16 cellular contexts compared by ENCODE assay signal in genomic region chr1:232568331-232568852, GRCh38.
A peak's percentile ranks its signal among the peaks of the same experiment; 100 is the strongest.
DNase-seq lines count a peak whose midpoint lies in the region; ATAC-seq, FAIRE-seq and TF ChIP-seq lines count a peak whose summit lies in the region.
"Had no signal": no experiment of that assay in that cellular context is flagged by ENCODE, and none has a peak within 500 bp of the region (broad histone marks: within the 10 kb centered on the region; RNA-seq: fewer than 3 reads in every experiment).

No MANE protein-coding gene starts in this region.

- H3K27me3 Mint-ChIP-seq in CD14-positive monocyte (ENCODE audit: low read depth in 3 of 3) = no peaks in the 10 kb centered on the region
- H3K27me3 Mint-ChIP-seq: activated naive CD4-positive, alpha-beta T cell treated with anti-CD3 and anti-CD28 coated beads, Interleukin-2, amount 50 U/mL, for 24 hours had no signal

- no peak for FAIRE-seq in bronchial epithelial cell (lab: Jason Lieb, UNC)

- no peak for ATAC-seq in HG03280 (IDR thresholded peaks at IDR 0.05; ENCODE audit: unreplicated experiment)
- ATAC-seq: foreskin keratinocyte; naive thymus-derived CD4-positive, alpha-beta T cell had no signal

- peaks cover 1% of the 10 kb centered on the region for H3K4me1 Mint-ChIP-seq in CD14-positive monocyte
- H3K4me1 Mint-ChIP-seq: activated naive CD4-positive, alpha-beta T cell treated with anti-CD3 and anti-CD28 coated beads, Interleukin-2, amount 50 U/mL, for 24 hours had no signal

- intact Hi-C loops in CD14-positive monocyte (cut with micrococcal nuclease) = no loop called here

- H3K4me3 ChIP-seq in bronchial epithelial cell (ENCODE audit: low read depth, low read length) = no peak overlapping the region

- peaks cover 0 to 2% (median 0%) of the 10 kb centered on the region in 7 donors for H3K9me3 Mint-ChIP-seq in CD14-positive monocyte
- H3K9me3 Mint-ChIP-seq: activated naive CD4-positive, alpha-beta T cell treated with anti-CD3 and anti-CD28 coated beads, Interleukin-2, amount 50 U/mL, for 24 hours had no signal

- H3K36me3 ChIP-seq in bronchial epithelial cell (ENCODE audit: control insufficient read depth, insufficient read depth, low read length) = no peaks in the 10 kb centered on the region

- no peak overlapping the region for H3K4me3 Mint-ChIP-seq in CD14-positive monocyte
- H3K4me3 Mint-ChIP-seq: activated naive CD4-positive, alpha-beta T cell treated with anti-CD3 and anti-CD28 coated beads, Interleukin-2, amount 50 U/mL, for 24 hours; naive thymus-derived CD4-positive, alpha-beta T cell had no signal

- H3K27ac Mint-ChIP-seq in CD14-positive monocyte = no peak overlapping the region
- H3K27ac Mint-ChIP-seq: activated naive CD4-positive, alpha-beta T cell treated with anti-CD3 and anti-CD28 coated beads, Interleukin-2, amount 50 U/mL, for 24 hours; naive thymus-derived CD4-positive, alpha-beta T cell had no signal

- H3K27me3 ChIP-seq in bronchial epithelial cell (ENCODE audit: control insufficient read depth, insufficient read depth, low read length) = no peaks in the 10 kb centered on the region
- H3K27me3 ChIP-seq: foreskin keratinocyte had no signal

- peaks cover 0 to 6% of the 10 kb centered on the region in 2 donors for H3K36me3 Mint-ChIP-seq in CD14-positive monocyte
- H3K36me3 Mint-ChIP-seq: activated naive CD4-positive, alpha-beta T cell treated with anti-CD3 and anti-CD28 coated beads, Interleukin-2, amount 50 U/mL, for 24 hours had no signal

- TF ChIP-seq CTCF in bronchial epithelial cell (IDR thresholded peaks at IDR 0.05; ENCODE audit: insufficient read depth, low read length, severe bottlenecking) = no peak
- no peak for TF ChIP-seq CTCF in CD14-positive monocyte (IDR thresholded peaks at IDR 0.05)

- peak; percentile 11 for DNase-seq in NCI-H82 (lab: John Stamatoyannopoulos, UW)
- DNase-seq in NCI-H82 treated with DMSO at 0.1 percent for 48 hours (lab: John Stamatoyannopoulos, UW; ENCODE audit: unreplicated experiment) = no peak
- DNase-seq in NCI-H146 (lab: John Stamatoyannopoulos, UW) = peak; percentile 59
- peak; percentile 35 for DNase-seq in bronchial epithelial cell (ENCODE audit: low read depth)
- DNase-seq in NCI-H1048 (lab: John Stamatoyannopoulos, UW) = no peak
- DNase-seq in 8988T = no peak
- no peak for DNase-seq in CD14-positive monocyte (ENCODE audit: low spot score)
- DNase-seq: activated CD4-positive, alpha-beta T cell treated with anti-CD3 and anti-CD28 coated beads for 4 hours; activated T-cell treated with anti-CD3 and anti-CD28 coated beads, Interleukin-2, amount 50 U/mL, for 1 hour; DMS153; effector memory CD4-positive, alpha-beta T cell; naive thymus-derived CD4-positive, alpha-beta T cell; SIG-M5 had no signal

Comparison
In these comparisons a context has a peak if more than half of its experiments do, and no peak if none do; other contexts are left out.
1. DNase-seq: peak in NCI-H82 (single experiment), NCI-H146 (single experiment) and bronchial epithelial cell (single experiment); none in NCI-H82 treated with DMSO at 0.1 percent for 48 hours (single experiment), NCI-H1048 (single experiment), 8988T (single experiment) and CD14-positive monocyte (single experiment).